ENCODE assay signal across 24 cellular contexts in the genomic region with DNA sequence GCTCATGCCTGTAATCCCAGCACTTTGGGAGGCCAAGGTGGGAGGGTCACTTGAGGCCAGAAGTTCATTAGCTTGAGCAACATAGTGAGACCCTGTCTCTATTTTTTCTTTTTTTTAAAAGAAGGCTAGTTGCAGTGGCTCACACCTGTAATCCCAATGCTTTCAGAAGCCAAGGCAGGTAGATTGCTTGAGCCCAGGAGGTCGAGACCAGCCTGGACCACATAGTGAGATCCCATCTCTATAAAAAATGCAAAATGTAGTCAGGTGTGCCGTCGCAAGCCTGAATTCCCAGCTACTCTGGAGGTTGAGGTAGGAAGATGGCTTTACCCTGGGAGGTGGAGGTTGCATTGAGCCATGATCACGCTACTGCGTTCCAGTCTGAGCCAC. TPM values are rescaled to one million over a fixed set of nuclear protein-coding genes. Genes with fewer than 3 reads are reported as not detected.
DNase-seq lines count a peak whose midpoint lies in the region; ATAC-seq, FAIRE-seq and TF ChIP-seq lines count a peak whose summit lies in the region.
"Had no signal": no experiment of that assay in that cellular context is flagged by ENCODE, and none has a peak within 500 bp of the region (broad histone marks: within the 10 kb centered on the region; RNA-seq: fewer than 3 reads in every experiment).

No MANE protein-coding gene starts in this region.

- no peak for FAIRE-seq in H1 (lab: Jason Lieb, UNC)
- FAIRE-seq: A204.1, GM12891, GM18507 had no signal

- H2BK12ac ChIP-seq in H1 (ENCODE audit: low read depth, low read length): no peak overlapping the region

- H3K9me3 ChIP-seq in HEK293 (ENCODE audit: control insufficient read depth, insufficient read depth, low read depth, low read length) (no peaks in the 10 kb centered on the region), H1 (ENCODE audit: insufficient read depth in 2 of 2, low read depth in 1 of 2, low read length in 1 of 2) (no peaks in the 10 kb centered on the region)
- H3K9me3 ChIP-seq: BE2C; BLaER1 treated with 17β-estradiol and CSF1 and Interleukin-3, amounts not matched to agents 10 nM and 100 nM had no signal

- peaks cover 7% of the 10 kb centered on the region; the same call in 1 of the 2 replicates for H3K23me2 ChIP-seq in H1 (ENCODE audit: low read depth, low read length)

- H2BK5ac ChIP-seq in H1 (ENCODE audit: low read depth, low read length): no peak overlapping the region

- H3K56ac ChIP-seq in H1 (replicated peaks; ENCODE audit: insufficient read length, low read depth, low read length): no peak overlapping the region

- intact Hi-C loops in dorsolateral prefrontal cortex (cut with DNase I): loop anchor here in 1 of 2 donors (5.0 kb wide), 1 partner anchor 71 kb away; no protein-coding TSS in a partner anchor

- WGBS in H1 (ENCODE audit: extremely low coverage in 1 of 2, insufficient coverage in 1 of 2, insufficient read length in 1 of 2, insufficient replicate concordance in 2 of 2, low coverage in 1 of 2, low lambda C conversion rate in 2 of 2, missing lambda C conversion rate in 1 of 2), 2 experiments: 79% methylated on average over 5 of the region's 5 CpGs; no CpG with 5 or more reads in 1 of the 2 experiments

- no peaks in the 10 kb centered on the region for H3K9me3 Mint-ChIP-seq in T-helper 1 cell treated with Interleukin-12 subunit alpha and Interleukin-12 subunit beta and Interleukin-4 antibody, amounts not matched to agents 30 μg/mL and 1 μg/mL, for 36 hours
- H3K9me3 Mint-ChIP-seq in WTC11: no peaks in the 10 kb centered on the region
- H3K9me3 Mint-ChIP-seq: CD4-positive, alpha-beta T cell; CD8-positive, alpha-beta memory T cell had no signal

- no peak overlapping the region for H4K91ac ChIP-seq in H1 (replicated peaks; ENCODE audit: insufficient read length, low read length)

- CTCF ChIA-PET in HEK293 (lab: Yijun Ruan, JAX): interaction anchor here (0.7 kb wide), 1 partner anchor 98 kb away, joined by 4 read pairs; no protein-coding TSS in a partner anchor
- CTCF ChIA-PET in WTC11 (lab: Charles Lee): no interaction called here
- CTCF ChIA-PET in H1 (lab: Charles Lee; ENCODE audit: partially characterized antibody): interaction anchor here (0.6 to 3.7 kb wide), 8 partner anchors 9 to 109 kb away, joined by 3 to 11 read pairs (median 4); no protein-coding TSS in a partner anchor

- no peak for DNase-seq in T-helper 1 cell
- DNase-seq in WTC11 (ENCODE audit: low spot score): no peak
- DNase-seq in H1 (ENCODE audit: low read depth in 1 of 2, low spot score in 2 of 2): no peak
- DNase-seq in omental fat pad (ENCODE audit: low spot score): no peak
- no peak for DNase-seq in activated gamma-delta T cell treated with Interleukin-2 at 50 U/mL for 16 hours
- no peak for DNase-seq in dorsolateral prefrontal cortex
- DNase-seq: AML-193; BE2C; CD4-positive, alpha-beta T cell; CD8-positive, alpha-beta memory T cell; DMS79 treated with DMSO at 0.1 percent for 48 hours; GF-D8; GOT3; HCEC 1CT had no signal

- no peak overlapping the region for H3K9ac ChIP-seq in H1 (replicated peaks in 1 of 4; ENCODE audit: extremely low read depth in 1 of 4, low read depth in 3 of 4, low read length in 3 of 4)
- H3K9ac ChIP-seq: BLaER1 treated with 17β-estradiol and CSF1 and Interleukin-3, amounts not matched to agents 10 nM and 100 nM had no signal

- H3K27ac ChIP-seq in HEK293 (ENCODE audit: extremely low read depth, low read depth, low read length): no peak overlapping the region
- H3K27ac ChIP-seq in H1 (ENCODE audit: low read depth, low read length): no peak overlapping the region
- peak overlapping the region in 2 of 59 donors; percentile 4 to 72 for H3K27ac ChIP-seq in dorsolateral prefrontal cortex
- H3K27ac ChIP-seq: 22Rv1 had no signal

- peak overlapping the region; percentile 41 for H3K27ac Mint-ChIP-seq in T-helper 1 cell treated with Interleukin-12 subunit alpha and Interleukin-12 subunit beta and Interleukin-4 antibody, amounts not matched to agents 30 μg/mL and 1 μg/mL, for 36 hours
- no peak overlapping the region for H3K27ac Mint-ChIP-seq in WTC11
- H3K27ac Mint-ChIP-seq: CD14-positive monocyte; CD4-positive, alpha-beta T cell; CD8-positive, alpha-beta memory T cell had no signal

- peaks cover 12% of the 10 kb centered on the region for H3K27me3 Mint-ChIP-seq in T-helper 1 cell treated with Interleukin-12 subunit alpha and Interleukin-12 subunit beta and Interleukin-4 antibody, amounts not matched to agents 30 μg/mL and 1 μg/mL, for 36 hours (ENCODE audit: low read depth)
- H3K27me3 Mint-ChIP-seq in WTC11 (ENCODE audit: low read depth): peaks cover 18% of the 10 kb centered on the region
- H3K27me3 Mint-ChIP-seq: CD4-positive, alpha-beta T cell had no signal

- H3K79me2 ChIP-seq in H1 (ENCODE audit: control insufficient read depth in 1 of 2, insufficient read depth in 2 of 2, low read length in 2 of 2): no peaks in the 10 kb centered on the region

- H2BK120ac ChIP-seq in H1 (replicated peaks; ENCODE audit: low read depth, low read length): no peak overlapping the region

- H3K36me3 ChIP-seq in HEK293 (ENCODE audit: control insufficient read depth in 2 of 2, insufficient read depth in 1 of 2, low read length in 2 of 2): no peaks in the 10 kb centered on the region
- H3K36me3 ChIP-seq in H1 (ENCODE audit: control insufficient read depth in 2 of 4, insufficient read depth in 4 of 4, low read length in 3 of 4): peaks cover 0 to 9% (median 0%) of the 10 kb centered on the region in 4 experiments; a peak in 2 of 8 replicates
- H3K36me3 ChIP-seq: BE2C; BLaER1 treated with 17β-estradiol and CSF1 and Interleukin-3, amounts not matched to agents 10 nM and 100 nM had no signal

- H3K79me1 ChIP-seq in H1 (ENCODE audit: low read depth, low read length): no peaks in the 10 kb centered on the region

- POLR2A ChIA-PET in HEK293 (lab: Yijun Ruan, JAX) (no interaction called here), WTC11 (lab: Charles Lee) (no interaction called here), H1 (lab: Charles Lee; ENCODE audit: partially characterized antibody) (interaction anchor here (1.2 kb wide), 1 partner anchor 47 kb away, joined by 3 read pairs; a partner anchor contains a TSS)

- peak overlapping the region; percentile 31; the same call in 1 of the 2 replicates for H2BK15ac ChIP-seq in H1 (ENCODE audit: low read length)

- ATAC-seq in WTC11 (no peak), omental fat pad (ENCODE audit: low FRiP score) (no peak)

- H3K27me3 ChIP-seq in H1 (replicated peaks in 1 of 4; ENCODE audit: control insufficient read depth in 3 of 4, extremely low read depth in 1 of 4, insufficient read depth in 3 of 4, low read length in 3 of 4) (peaks cover 0 to 4% (median 2%) of the 10 kb centered on the region in 4 experiments; a peak in 5 of 7 replicates), dorsolateral prefrontal cortex (no peaks in the 10 kb centered on the region)
- H3K27me3 ChIP-seq: BE2C had no signal

- H3K4ac ChIP-seq in H1 (replicated peaks; ENCODE audit: insufficient read length, low read depth, low read length): no peak overlapping the region

- no peak for TF ChIP-seq EP300 in H1 (IDR thresholded peaks at IDR 0.05; ENCODE audit: borderline replicate concordance in 1 of 2, low read depth in 2 of 2, low read length in 2 of 2)

- no peak overlapping the region for H4K5ac ChIP-seq in H1 (ENCODE audit: insufficient read length, low read depth, low read length)

- no peak overlapping the region for H3K4me3 Mint-ChIP-seq in T-helper 1 cell treated with Interleukin-12 subunit alpha and Interleukin-12 subunit beta and Interleukin-4 antibody, amounts not matched to agents 30 μg/mL and 1 μg/mL, for 36 hours
- no peak overlapping the region for H3K4me3 Mint-ChIP-seq in WTC11

- H4K20me1 ChIP-seq in H1 (replicated peaks in 1 of 2; ENCODE audit: control insufficient read depth in 1 of 2, insufficient read depth in 2 of 2, low read length in 2 of 2): peaks cover 0 to 7% of the 10 kb centered on the region in 2 experiments
- H4K20me1 ChIP-seq: BLaER1 treated with 17β-estradiol and CSF1 and Interleukin-3, amounts not matched to agents 10 nM and 100 nM had no signal

- no peak overlapping the region for H2BK20ac ChIP-seq in H1 (ENCODE audit: low read length)

- no peak overlapping the region for H4K8ac ChIP-seq in H1 (ENCODE audit: extremely low read depth, insufficient read depth, low read length)

- H3K4me1 Mint-ChIP-seq in T-helper 1 cell treated with Interleukin-12 subunit alpha and Interleukin-12 subunit beta and Interleukin-4 antibody, amounts not matched to agents 30 μg/mL and 1 μg/mL, for 36 hours (ENCODE audit: low read depth): peaks cover 15% of the 10 kb centered on the region
- peaks cover 26% of the 10 kb centered on the region for H3K4me1 Mint-ChIP-seq in WTC11

- H3K23ac ChIP-seq in H1 (ENCODE audit: insufficient read length): no peak overlapping the region

- H2AK5ac ChIP-seq in H1 (ENCODE audit: low read depth, low read length): no peak overlapping the region

- no peak overlapping the region for H3K4me2 ChIP-seq in H1 (ENCODE audit: insufficient read depth in 1 of 2, low read depth in 2 of 2, low read length in 2 of 2)

- H2AFZ ChIP-seq in H1 (ENCODE audit: low read length): no peak overlapping the region

- no peaks in the 10 kb centered on the region for H3K4me1 ChIP-seq in HEK293 (ENCODE audit: control insufficient read depth, insufficient read depth, low read length)
- peaks cover 2 to 20% (median 13%) of the 10 kb centered on the region in 4 experiments for H3K4me1 ChIP-seq in H1 (replicated peaks in 1 of 4; ENCODE audit: control insufficient read depth in 3 of 4, insufficient read depth in 4 of 4, low read length in 3 of 4)

- TF ChIP-seq CTCF in HEK293 (tag by site-specific recombination; IDR thresholded peaks at IDR 0.05) (no peak), WTC11 (IDR thresholded peaks at IDR 0.05) (no peak), H1 (IDR thresholded peaks at IDR 0.05; ENCODE audit: control extremely low read depth in 1 of 3, insufficient read depth in 1 of 3, low read depth in 1 of 3, low read length in 3 of 3) (no peak), omental fat pad (IDR thresholded peaks at IDR 0.05) (no peak), dorsolateral prefrontal cortex (IDR thresholded peaks at IDR 0.05 in 54 of 56, conservative IDR thresholded peaks at IDR 0.05 in 2 of 56; ENCODE audit: low read depth in 1 of 56, partially characterized antibody in 56 of 56) (no peak)

- H3K4me3 ChIP-seq in HEK293 (ENCODE audit: low read depth, low read length) (no peak overlapping the region), H1 (ENCODE audit: extremely low read depth in 1 of 4, insufficient read depth in 2 of 4, low read depth in 3 of 4, low read length in 4 of 4) (no peak overlapping the region), dorsolateral prefrontal cortex (no peak overlapping the region)
- H3K4me3 ChIP-seq: BLaER1 treated with 17β-estradiol and CSF1 and Interleukin-3, amounts not matched to agents 10 nM and 100 nM had no signal

- no peaks in the 10 kb centered on the region for H3K36me3 Mint-ChIP-seq in T-helper 1 cell treated with Interleukin-12 subunit alpha and Interleukin-12 subunit beta and Interleukin-4 antibody, amounts not matched to agents 30 μg/mL and 1 μg/mL, for 36 hours (ENCODE audit: low read depth)
- no peaks in the 10 kb centered on the region for H3K36me3 Mint-ChIP-seq in WTC11
- H3K36me3 Mint-ChIP-seq: CD8-positive, alpha-beta memory T cell had no signal

- no peak overlapping the region for H3K18ac ChIP-seq in H1 (ENCODE audit: extremely low read depth, low read length)

- TF ChIP-seq POLR2A in H1 (IDR thresholded peaks at IDR 0.05; ENCODE audit: control extremely low read depth in 1 of 2, low read depth in 2 of 2, low read length in 2 of 2): no peak

- no peak for TF ChIP-seq RAD21 in H1 (IDR thresholded peaks at IDR 0.05 in 1 of 2, conservative IDR thresholded peaks at IDR 0.05 in 1 of 2; ENCODE audit: low read depth in 2 of 2, low read length in 2 of 2)

- H3K14ac ChIP-seq in H1 (ENCODE audit: insufficient read length): no peak overlapping the region

RNA-seq across cellular contexts. Expression of a gene that starts 7.5 kb away (rescaled TPM):
- total RNA-seq in WTC11 (2021): 6.2 to 7.6 TPM (median 6.7 TPM) in 3 replicates
- total RNA-seq in H1 (2021; fragmentation: NEBNext Ultra II Directional; extraction: Animal tissue kit (Norgen Biotek cat#: 25700)): 4.5 and 4.6 TPM in 2 replicates
- polyA plus RNA-seq in H1 (2011; rRNA removed): 1.9 and 5.0 TPM in 2 replicates
- 3.9 TPM for polyA plus RNA-seq in H1 (2011; cell fraction: cytosol; rRNA removed)
- 5.5 TPM for polyA plus RNA-seq in H1 (2011; cell fraction: nucleus; rRNA removed)
- polyA plus RNA-seq in H1 (2012, experiment 1 of 2): 2.7 to 4.5 TPM (median 3.8 TPM) in 4 replicates
- 2.0 TPM for polyA plus RNA-seq in H1 (2012, experiment 2 of 2)
- 2.5 TPM for polyA plus RNA-seq in H1 (2013, experiment 1 of 2)
- polyA plus RNA-seq in H1 (2013, experiment 2 of 2): 2.2 TPM
- 0.37 and 0.41 TPM in 2 replicates for polyA minus RNA-seq in H1 (2011; rRNA and poly(A)+ RNA removed)
- polyA minus RNA-seq in H1 (2011; cell fraction: cytosol; rRNA and poly(A)+ RNA removed): 3.1 TPM
- polyA minus RNA-seq in H1 (2011; cell fraction: nucleus; rRNA and poly(A)+ RNA removed): 2.9 TPM
- total RNA-seq in omental fat pad: 1 to 10 TPM in 3 of 4 donors, under 1 TPM in 1; 0.63 to 3.6 (median 2.1) TPM
- 10 to 100 TPM; 19.9 to 89.5 (median 61.4) TPM for total RNA-seq in dorsolateral prefrontal cortex
- polyA plus RNA-seq: CD14-positive monocyte; CD8-positive, alpha-beta memory T cell had no signal

RNA-seq across cellular contexts. Expression of a gene that starts 12.2 kb away (rescaled TPM):
- total RNA-seq in WTC11 (2021) (27.5 to 34.5 TPM (median 29.7 TPM) in 3 replicates), omental fat pad (10 to 100 TPM; 15.6 to 36.4 (median 21.4) TPM), dorsolateral prefrontal cortex (100 to 1,000 TPM; 142 to 595 (median 270) TPM)
- 20.3 and 24.1 TPM in 2 replicates for total RNA-seq in H1 (2021; fragmentation: NEBNext Ultra II Directional; extraction: Animal tissue kit (Norgen Biotek cat#: 25700))
- polyA plus RNA-seq in H1 (2011; rRNA removed): 13.2 and 22.4 TPM in 2 replicates
- polyA plus RNA-seq in H1 (2011; cell fraction: cytosol; rRNA removed): 14.7 TPM
- 22.4 TPM for polyA plus RNA-seq in H1 (2011; cell fraction: nucleus; rRNA removed)
- 13.5 to 21.7 TPM (median 20.5 TPM) in 4 replicates for polyA plus RNA-seq in H1 (2012, experiment 1 of 2)
- polyA plus RNA-seq in H1 (2012, experiment 2 of 2): 18.7 TPM
- 15.3 TPM for polyA plus RNA-seq in H1 (2013, experiment 1 of 2)
- polyA plus RNA-seq in H1 (2013, experiment 2 of 2): 14.1 TPM
- 4.6 and 6.6 TPM in 2 replicates for polyA minus RNA-seq in H1 (2011; rRNA and poly(A)+ RNA removed)
- polyA minus RNA-seq in H1 (2011; cell fraction: cytosol; rRNA and poly(A)+ RNA removed): 15.1 TPM
- polyA minus RNA-seq in H1 (2011; cell fraction: nucleus; rRNA and poly(A)+ RNA removed): 7.5 TPM

RNA-seq across cellular contexts. Expression of a gene that starts 27.1 kb away (rescaled TPM):
- total RNA-seq in WTC11 (2021) (0.33 to 0.48 TPM (median 0.39 TPM) in 3 replicates), omental fat pad (1 to 10 TPM in 1 of 4 donors, under 1 TPM in 1, not detected in 2; 0.84 to 1.3 TPM), dorsolateral prefrontal cortex (10 to 100 TPM in 34 of 120 experiments, 1 to 10 TPM in 85, not detected in 1; 1.4 to 43.4 (median 7.0) TPM)
- 0.33 TPM in 1 of 2 replicates, not detected in the other for total RNA-seq in H1 (2021; fragmentation: NEBNext Ultra II Directional; extraction: Animal tissue kit (Norgen Biotek cat#: 25700))
- polyA plus RNA-seq in H1 (2011; rRNA removed): 0.26 and 0.31 TPM in 2 replicates
- polyA plus RNA-seq in H1 (2011; cell fraction: cytosol; rRNA removed): 0.41 TPM
- 0.80 TPM for polyA plus RNA-seq in H1 (2011; cell fraction: nucleus; rRNA removed)
- polyA plus RNA-seq in H1 (2012, experiment 1 of 2): 0.18 to 0.92 TPM (median 0.19 TPM) in 3 of 4 replicates, not detected in the other
- 0.39 TPM for polyA plus RNA-seq in H1 (2012, experiment 2 of 2)
- polyA plus RNA-seq in H1 (2013, experiment 1 of 2): 0.55 TPM
- 0.13 TPM for polyA plus RNA-seq in H1 (2013, experiment 2 of 2)
- not detected in 2 replicates for polyA minus RNA-seq in H1 (2011; rRNA and poly(A)+ RNA removed)
- not detected for polyA minus RNA-seq in H1 (2011; cell fraction: cytosol; rRNA and poly(A)+ RNA removed)
- not detected for polyA minus RNA-seq in H1 (2011; cell fraction: nucleus; rRNA and poly(A)+ RNA removed)
- total RNA-seq: Daoy, G401 had no signal

RNA-seq across cellular contexts. Expression of a gene that starts 47.8 kb away (rescaled TPM):
- total RNA-seq in WTC11 (2021) (6.4 to 7.4 TPM (median 7.4 TPM) in 3 replicates), omental fat pad (10 to 100 TPM; 10.6 to 45.0 (median 21.3) TPM), dorsolateral prefrontal cortex (100 to 1,000 TPM in 1 of 120 experiments, 10 to 100 TPM in 119; 26.9 to 118 (median 44.7) TPM)
- total RNA-seq in H1 (2021; fragmentation: NEBNext Ultra II Directional; extraction: Animal tissue kit (Norgen Biotek cat#: 25700)): 7.6 TPM in 2 replicates
- 11.2 and 15.9 TPM in 2 replicates for polyA plus RNA-seq in H1 (2011; rRNA removed)
- polyA plus RNA-seq in H1 (2011; cell fraction: cytosol; rRNA removed): 8.7 TPM
- 18.2 TPM for polyA plus RNA-seq in H1 (2011; cell fraction: nucleus; rRNA removed)
- 5.8 to 9.2 TPM (median 6.5 TPM) in 4 replicates for polyA plus RNA-seq in H1 (2012, experiment 1 of 2)
- 4.1 TPM for polyA plus RNA-seq in H1 (2012, experiment 2 of 2)
- 2.6 TPM for polyA plus RNA-seq in H1 (2013, experiment 1 of 2)
- 3.0 TPM for polyA plus RNA-seq in H1 (2013, experiment 2 of 2)
- polyA minus RNA-seq in H1 (2011; rRNA and poly(A)+ RNA removed): 7.0 and 7.5 TPM in 2 replicates
- polyA minus RNA-seq in H1 (2011; cell fraction: cytosol; rRNA and poly(A)+ RNA removed): 12.4 TPM
- polyA minus RNA-seq in H1 (2011; cell fraction: nucleus; rRNA and poly(A)+ RNA removed): 13.5 TPM

RNA-seq across cellular contexts. Expression of a gene that starts 54.9 kb away (rescaled TPM):
- total RNA-seq in WTC11 (2021): 85.9 to 90.8 TPM (median 88.3 TPM) in 3 replicates
- 53.8 and 58.2 TPM in 2 replicates for total RNA-seq in H1 (2021; fragmentation: NEBNext Ultra II Directional; extraction: Animal tissue kit (Norgen Biotek cat#: 25700))
- 52.3 and 78.4 TPM in 2 replicates for polyA plus RNA-seq in H1 (2011; rRNA removed)
- polyA plus RNA-seq in H1 (2011; cell fraction: cytosol; rRNA removed): 63.4 TPM
- polyA plus RNA-seq in H1 (2011; cell fraction: nucleus; rRNA removed): 97.9 TPM
- polyA plus RNA-seq in H1 (2012, experiment 1 of 2): 42.3 to 54.4 TPM (median 51.6 TPM) in 4 replicates
- polyA plus RNA-seq in H1 (2012, experiment 2 of 2): 48.2 TPM
- polyA plus RNA-seq in H1 (2013, experiment 1 of 2): 131 TPM
- polyA plus RNA-seq in H1 (2013, experiment 2 of 2): 122 TPM
- polyA minus RNA-seq in H1 (2011; rRNA and poly(A)+ RNA removed): 2.5 and 4.6 TPM in 2 replicates
- polyA minus RNA-seq in H1 (2011; cell fraction: cytosol; rRNA and poly(A)+ RNA removed): 22.1 TPM
- 18.2 TPM for polyA minus RNA-seq in H1 (2011; cell fraction: nucleus; rRNA and poly(A)+ RNA removed)
- 10 to 100 TPM in 3 of 4 donors, 1 to 10 TPM in 1; 6.1 to 22.2 (median 17.7) TPM for total RNA-seq in omental fat pad
- total RNA-seq in dorsolateral prefrontal cortex: 10 to 100 TPM in 117 of 120 experiments, 1 to 10 TPM in 3; 6.8 to 26.4 (median 17.4) TPM
